In genomic region chr12:57904426-57904825, GRCh38 we compare ENCODE assay signal across 1 cellular context.
TF ChIP-seq lines count a peak whose summit lies in the region.

No MANE protein-coding gene starts in this region.

TF ChIP-seq in HCT116, 20 proteins besides CTCF, POLR2A, EP300 and RAD21 (continued from another document):
- TF ChIP-seq ZBTB33 (IDR thresholded peaks at IDR 0.05; ENCODE audit: extremely low read depth, insufficient replicate concordance, low read length) = no peak
- TF ChIP-seq CBX3 (IDR thresholded peaks at IDR 0.05; ENCODE audit: low read depth) = no peak
- no peak for TF ChIP-seq ATF3 (IDR thresholded peaks at IDR 0.05)
TF ChIP-seq in HCT116: peak in this region for 0.
